In genomic region chr20:53751394-53752368, GRCh38 we compare ENCODE assay signal across 8 cellular contexts.
DNase-seq lines count a peak whose midpoint lies in the region; ATAC-seq and TF ChIP-seq lines count a peak whose summit lies in the region.

No MANE protein-coding gene starts in this region.

- peaks cover 22 to 68% (median 33%) of the 10 kb centered on the region in 4 donors for H3K4me1 Mint-ChIP-seq in CD4-positive, CD25-positive, alpha-beta regulatory T cell
- H3K4me1 Mint-ChIP-seq in WTC11 = peaks cover 69% of the 10 kb centered on the region
- H3K4me1 Mint-ChIP-seq in stimulated activated effector memory CD8-positive, alpha-beta T cell treated with anti-CD3 and anti-CD28 coated beads, Interleukin-12 subunit alpha, Interleukin-12 subunit beta, amount 100 ng/mL, for 72 hours = peaks cover 58% of the 10 kb centered on the region

- DNase-seq in CD4-positive, CD25-positive, alpha-beta regulatory T cell = peak in 2 of 3 donors; percentile 38 to 78
- DNase-seq in WTC11 (ENCODE audit: low spot score) = no peak
- no peak for DNase-seq in heart right ventricle
- DNase-seq in stimulated activated effector memory CD8-positive, alpha-beta T cell treated with anti-CD3 and anti-CD28 coated beads, Interleukin-12 subunit alpha, Interleukin-12 subunit beta, amount 100 ng/mL, for 72 hours (ENCODE audit: low spot score in 2 of 2) = peak in 1 of 2 donors; percentile 11
- DNase-seq in retina = no peak
- no peak for DNase-seq in WERI-Rb-1

- no peaks in the 10 kb centered on the region for H3K9me3 Mint-ChIP-seq in CD4-positive, CD25-positive, alpha-beta regulatory T cell
- H3K9me3 Mint-ChIP-seq in WTC11 = no peaks in the 10 kb centered on the region
- H3K9me3 Mint-ChIP-seq in stimulated activated effector memory CD8-positive, alpha-beta T cell treated with anti-CD3 and anti-CD28 coated beads, Interleukin-12 subunit alpha, Interleukin-12 subunit beta, amount 100 ng/mL, for 72 hours = no peaks in the 10 kb centered on the region

- ATAC-seq in CD4-positive, CD25-positive, alpha-beta regulatory T cell (ENCODE audit: low read depth in 2 of 2) = peak; percentile 69 to 78
- ATAC-seq in GM19351 (IDR thresholded peaks at IDR 0.05; ENCODE audit: unreplicated experiment) (peak; percentile 78), HG03442 (IDR thresholded peaks at IDR 0.05; ENCODE audit: unreplicated experiment) (peak; percentile 66), WTC11 (0 out of 2 replicates have a peak, but pooled peaks have one; percentile 12), heart right ventricle (peak in 5 of 8 donors; percentile 42 to 73 (median 49))
- ATAC-seq in stimulated activated effector memory CD8-positive, alpha-beta T cell treated with anti-CD3 and anti-CD28 coated beads, Interleukin-12 subunit alpha, Interleukin-12 subunit beta, amount 100 ng/mL, for 72 hours = peak; percentile 81

- WGBS in heart right ventricle, 2 donors = 39 to 57% methylated on average over 11 of the region's 11 CpGs

- intact Hi-C loops in heart right ventricle (cut with DNase I) = no loop called here

- H3K4me1 ChIP-seq in CD4-positive, CD25-positive, alpha-beta regulatory T cell (ENCODE audit: control insufficient read depth, insufficient read depth, low read length, poor library complexity, severe bottlenecking) = peaks cover 38% of the 10 kb centered on the region
- H3K4me1 ChIP-seq in heart right ventricle = peaks cover 2 to 35% (median 9%) of the 10 kb centered on the region in 9 donors

- no peak for TF ChIP-seq CTCF in WTC11 (IDR thresholded peaks at IDR 0.05)
- TF ChIP-seq CTCF in heart right ventricle (IDR thresholded peaks at IDR 0.05) = no peak
- TF ChIP-seq CTCF in WERI-Rb-1 (IDR thresholded peaks at IDR 0.05; ENCODE audit: low read depth, low read length) = no peak

- peak overlapping the region; percentile 62 for H3K4me3 ChIP-seq in CD4-positive, CD25-positive, alpha-beta regulatory T cell (ENCODE audit: low read depth, low read length)
- H3K4me3 ChIP-seq in heart right ventricle (no peak overlapping the region), WERI-Rb-1 (ENCODE audit: low read depth, low read length) (no peak overlapping the region)

- H3K9me3 ChIP-seq in CD4-positive, CD25-positive, alpha-beta regulatory T cell (ENCODE audit: control insufficient read depth in 2 of 2, low read length in 2 of 2) = no peaks in the 10 kb centered on the region
- H3K9me3 ChIP-seq in heart right ventricle (no peaks in the 10 kb centered on the region), WERI-Rb-1 (ENCODE audit: severe bottlenecking) (no peaks in the 10 kb centered on the region)

- no peaks in the 10 kb centered on the region for H3K36me3 ChIP-seq in CD4-positive, CD25-positive, alpha-beta regulatory T cell (ENCODE audit: control insufficient read depth, insufficient read depth, low read length)
- no peaks in the 10 kb centered on the region for H3K36me3 ChIP-seq in heart right ventricle
- H3K36me3 ChIP-seq in WERI-Rb-1 = no peaks in the 10 kb centered on the region

- H3K27ac Mint-ChIP-seq in CD4-positive, CD25-positive, alpha-beta regulatory T cell = peak overlapping the region; percentile 91 to 99 (median 98)
- peak overlapping the region; percentile 96 for H3K27ac Mint-ChIP-seq in WTC11
- H3K27ac Mint-ChIP-seq in stimulated activated effector memory CD8-positive, alpha-beta T cell treated with anti-CD3 and anti-CD28 coated beads, Interleukin-12 subunit alpha, Interleukin-12 subunit beta, amount 100 ng/mL, for 72 hours = peak overlapping the region; percentile 99

- peak overlapping the region; percentile 7 to 64 (median 54) for H3K4me3 Mint-ChIP-seq in CD4-positive, CD25-positive, alpha-beta regulatory T cell
- H3K4me3 Mint-ChIP-seq in WTC11 = no peak overlapping the region
- peak overlapping the region; percentile 63 for H3K4me3 Mint-ChIP-seq in stimulated activated effector memory CD8-positive, alpha-beta T cell treated with anti-CD3 and anti-CD28 coated beads, Interleukin-12 subunit alpha, Interleukin-12 subunit beta, amount 100 ng/mL, for 72 hours

- CTCF ChIA-PET in WTC11 (lab: Charles Lee) = interaction anchor here (1.8 kb wide), 1 partner anchor 163 kb away, joined by 6 read pairs; no protein-coding TSS in a partner anchor

- no peaks in the 10 kb centered on the region for H3K27me3 Mint-ChIP-seq in CD4-positive, CD25-positive, alpha-beta regulatory T cell
- H3K27me3 Mint-ChIP-seq in WTC11 (ENCODE audit: low read depth) = no peaks in the 10 kb centered on the region

- H3K27ac ChIP-seq in CD4-positive, CD25-positive, alpha-beta regulatory T cell (ENCODE audit: insufficient read depth, low read length, poor library complexity, severe bottlenecking) = peak overlapping the region; percentile 60
- H3K27ac ChIP-seq in heart right ventricle = peak overlapping the region in 8 of 10 donors; percentile 3 to 84 (median 34)
- H3K27ac ChIP-seq in WERI-Rb-1 = no peak overlapping the region

- POLR2A ChIA-PET in WTC11 (lab: Charles Lee) = interaction anchor here (0.8 to 1.0 kb wide), 2 partner anchors 13 to 15 kb away, joined by 3 read pairs; no protein-coding TSS in a partner anchor

- no peaks in the 10 kb centered on the region for H3K36me3 Mint-ChIP-seq in CD4-positive, CD25-positive, alpha-beta regulatory T cell
- H3K36me3 Mint-ChIP-seq in WTC11 = no peaks in the 10 kb centered on the region
- no peaks in the 10 kb centered on the region for H3K36me3 Mint-ChIP-seq in stimulated activated effector memory CD8-positive, alpha-beta T cell treated with anti-CD3 and anti-CD28 coated beads, Interleukin-12 subunit alpha, Interleukin-12 subunit beta, amount 100 ng/mL, for 72 hours

- H3K27me3 ChIP-seq in CD4-positive, CD25-positive, alpha-beta regulatory T cell (ENCODE audit: control insufficient read depth, insufficient read depth, low read length) = no peaks in the 10 kb centered on the region
- H3K27me3 ChIP-seq in heart right ventricle = no peaks in the 10 kb centered on the region
- no peaks in the 10 kb centered on the region for H3K27me3 ChIP-seq in WERI-Rb-1 (ENCODE audit: insufficient read depth, low read depth, severe bottlenecking)

TF ChIP-seq in WTC11, 78 proteins besides CTCF, POLR2A, EP300 and RAD21:
- no peak for TF ChIP-seq NR3C1 (CRISPR knock-in tag; conservative IDR thresholded peaks at IDR 0.05; ENCODE audit: low read depth)
- TF ChIP-seq ZNF423 (CRISPR knock-in tag; IDR thresholded peaks at IDR 0.05) = no peak
- TF ChIP-seq FOXJ3 (CRISPR knock-in tag; IDR thresholded peaks at IDR 0.05; ENCODE audit: borderline replicate concordance) = no peak
- TF ChIP-seq ZNF425 (CRISPR knock-in tag; conservative IDR thresholded peaks at IDR 0.05) = no peak
- no peak for TF ChIP-seq MYBL2 (CRISPR knock-in tag; IDR thresholded peaks at IDR 0.05)
- TF ChIP-seq SMAD4 (CRISPR knock-in tag; IDR thresholded peaks at IDR 0.05) = no peak
- TF ChIP-seq, protein P1, sequence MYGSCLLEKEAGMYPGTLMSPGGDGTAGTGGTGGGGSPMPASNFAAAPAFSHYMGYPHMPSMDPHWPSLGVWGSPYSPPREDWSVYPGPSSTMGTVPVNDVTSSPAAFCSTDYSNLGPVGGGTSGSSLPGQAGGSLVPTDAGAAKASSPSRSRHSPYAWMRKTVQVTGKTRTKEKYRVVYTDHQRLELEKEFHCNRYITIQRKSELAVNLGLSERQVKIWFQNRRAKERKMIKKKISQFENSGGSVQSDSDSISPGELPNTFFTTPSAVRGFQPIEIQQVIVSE (CRISPR knock-in tag; IDR thresholded peaks at IDR 0.05; ENCODE audit: borderline replicate concordance) = no peak
- TF ChIP-seq, protein P2, sequence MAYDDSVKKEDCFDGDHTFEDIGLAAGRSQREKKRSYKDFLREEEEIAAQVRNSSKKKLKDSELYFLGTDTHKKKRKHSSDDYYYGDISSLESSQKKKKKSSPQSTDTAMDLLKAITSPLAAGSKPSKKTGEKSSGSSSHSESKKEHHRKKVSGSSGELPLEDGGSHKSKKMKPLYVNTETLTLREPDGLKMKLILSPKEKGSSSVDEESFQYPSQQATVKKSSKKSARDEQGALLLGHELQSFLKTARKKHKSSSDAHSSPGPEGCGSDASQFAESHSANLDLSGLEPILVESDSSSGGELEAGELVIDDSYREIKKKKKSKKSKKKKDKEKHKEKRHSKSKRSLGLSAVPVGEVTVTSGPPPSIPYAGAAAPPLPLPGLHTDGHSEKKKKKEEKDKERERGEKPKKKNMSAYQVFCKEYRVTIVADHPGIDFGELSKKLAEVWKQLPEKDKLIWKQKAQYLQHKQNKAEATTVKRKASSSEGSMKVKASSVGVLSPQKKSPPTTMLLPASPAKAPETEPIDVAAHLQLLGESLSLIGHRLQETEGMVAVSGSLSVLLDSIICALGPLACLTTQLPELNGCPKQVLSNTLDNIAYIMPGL (CRISPR knock-in tag; IDR thresholded peaks at IDR 0.05) = no peak
- no peak for TF ChIP-seq NFYB (CRISPR knock-in tag; conservative IDR thresholded peaks at IDR 0.05; ENCODE audit: low read depth)

Comparison
In these comparisons a context has a peak if more than half of its experiments do, and no peak if none do; other contexts are left out.
1. ATAC-seq: peak in every context shown above with its lines; median percentile 81 in stimulated activated effector memory CD8-positive, alpha-beta T cell treated with anti-CD3 and anti-CD28 coated beads, Interleukin-12 subunit alpha, Interleukin-12 subunit beta, amount 100 ng/mL, for 72 hours; 78 in GM19351; 74 in CD4-positive, CD25-positive, alpha-beta regulatory T cell; 66 in HG03442; 49 in heart right ventricle; 12 in WTC11.
2. DNase-seq: peak in CD4-positive, CD25-positive, alpha-beta regulatory T cell (2 of 3); none in WTC11 (single experiment), heart right ventricle (0 of 2), retina (single experiment) and WERI-Rb-1 (single experiment).
3. Peak in every context shown above with its lines, with median percentiles within 50 percentile points of each other: H3K27ac Mint-ChIP-seq.